Comparison of ENCODE assay signal across 15 cellular contexts in the genomic region with DNA sequence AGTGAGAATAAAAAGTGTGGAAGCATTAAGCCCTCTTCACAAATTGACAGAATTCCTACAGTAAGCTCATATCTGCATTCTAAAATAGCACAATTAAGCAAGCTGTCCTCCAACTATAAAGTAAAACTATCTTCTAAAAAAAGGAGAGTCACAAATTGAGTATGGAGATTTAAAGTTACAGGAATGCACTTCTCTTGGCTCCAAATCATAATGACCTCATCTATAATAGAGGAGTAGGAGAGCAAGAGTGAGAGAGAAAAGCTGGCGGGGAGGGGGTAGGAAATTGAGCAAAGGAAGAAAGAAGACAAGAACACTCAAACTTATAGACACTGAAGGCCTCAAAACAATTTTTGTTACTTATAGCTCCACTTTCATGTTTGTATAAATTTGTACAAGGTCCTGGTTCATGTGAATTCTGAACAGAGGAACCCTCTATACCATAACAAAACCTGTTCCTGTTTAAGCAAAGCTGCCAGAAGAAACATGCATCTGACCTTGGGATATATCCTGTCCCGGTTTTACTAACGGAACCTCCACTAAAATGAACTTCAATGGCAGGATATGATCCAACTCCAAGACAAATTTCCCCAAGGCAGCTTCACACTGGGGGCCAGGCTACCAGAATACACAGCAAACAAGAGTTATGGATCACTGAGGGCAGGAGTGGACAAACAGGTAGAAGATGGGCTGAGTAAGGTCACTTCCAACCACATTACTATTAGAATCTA. TPM values are rescaled to one million over a fixed set of nuclear protein-coding genes. Genes with fewer than 3 reads are reported as not detected.
DNase-seq lines count a peak whose midpoint lies in the region; ATAC-seq, FAIRE-seq and TF ChIP-seq lines count a peak whose summit lies in the region.
"Had no signal": no experiment of that assay in that cellular context is flagged by ENCODE, and none has a peak within 500 bp of the region (broad histone marks: within the 10 kb centered on the region; RNA-seq: fewer than 3 reads in every experiment).

No MANE protein-coding gene starts in this region.

- H3K9me3 ChIP-seq in A673 (ENCODE audit: low read depth, low read length, poor library complexity, severe bottlenecking) (no peaks in the 10 kb centered on the region), keratinocyte (ENCODE audit: control insufficient read depth, low read depth, low read length) (no peaks in the 10 kb centered on the region), PC-3 (ENCODE audit: low read length) (no peaks in the 10 kb centered on the region)

- POLR2A ChIA-PET in A673 (lab: Charles Lee; ENCODE audit: low non-redundant PET) (no interaction called here), PC-3 (lab: Charles Lee; ENCODE audit: unreplicated experiment) (no interaction called here)

- dilution Hi-C loops in keratinocyte (cut with MboI; ENCODE audit: extremely low pct_ligation_motif_present, low sequenced_read_pairs), result no loop called here

- peaks cover 6% of the 10 kb centered on the region for H4K20me1 ChIP-seq in keratinocyte (ENCODE audit: control insufficient read depth, extremely low read depth, insufficient read depth, low read length)
- H4K20me1 ChIP-seq in PC-3 (ENCODE audit: low read length), result peaks cover 72% of the 10 kb centered on the region

- H3K9ac ChIP-seq in keratinocyte (ENCODE audit: control insufficient read depth, extremely low read depth, insufficient read depth, low read length), result no peak overlapping the region
- no peak overlapping the region for H3K9ac ChIP-seq in PC-3 (ENCODE audit: low read length)

- CTCF ChIA-PET in A673 (lab: Charles Lee) (no interaction called here), PC-3 (lab: Charles Lee) (no interaction called here)

- ATAC-seq in PC-3 (no peak), HG02571 (IDR thresholded peaks at IDR 0.05; ENCODE audit: unreplicated experiment) (no peak)
- ATAC-seq: activated T-cell treated with anti-CD3 and anti-CD28 coated beads, Interleukin-2, amount 50 U/mL, for 4 hours had no signal

- BruUV-seq in A673 (replicated peaks; lab: Mats Ljungman, UMichigan) (no TSS peak), PC-3 (replicated peaks; lab: Mats Ljungman, UMichigan) (no TSS peak)

- H3K9me2 ChIP-seq in PC-3 (replicated peaks; ENCODE audit: low read length), result no peaks in the 10 kb centered on the region

- H3K27me3 ChIP-seq in A673 (replicated peaks; ENCODE audit: insufficient read depth, low read depth, low read length, poor library complexity) (no peaks in the 10 kb centered on the region), keratinocyte (ENCODE audit: control insufficient read depth, extremely low read depth, insufficient read depth, low read length) (no peaks in the 10 kb centered on the region), PC-3 (ENCODE audit: low read length) (no peaks in the 10 kb centered on the region)

- TF ChIP-seq CTCF in A673 (conservative IDR thresholded peaks at IDR 0.05; ENCODE audit: low read depth, low read length), result no peak
- no peak for TF ChIP-seq CTCF in cardiac fibroblast (IDR thresholded peaks at IDR 0.05; ENCODE audit: low read depth, low read length)
- no peak for TF ChIP-seq CTCF in keratinocyte (optimal IDR thresholded peaks at IDR 0.05 in 1 of 3, IDR thresholded peaks at IDR 0.05 in 1 of 3, conservative IDR thresholded peaks at IDR 0.05 in 1 of 3; ENCODE audit: extremely low read depth in 1 of 3, insufficient read depth in 2 of 3, low read length in 3 of 3)
- TF ChIP-seq CTCF in PC-3 (conservative IDR thresholded peaks at IDR 0.05; ENCODE audit: low read depth, low read length), result no peak

- intact Hi-C loops in A673 (cut with micrococcal nuclease; ENCODE audit: unreplicated experiment) (no loop called here), PC-3 (cut with micrococcal nuclease) (no loop called here)

- H3K27ac ChIP-seq in A673 (ENCODE audit: low read depth, low read length, poor library complexity, severe bottlenecking) (peak overlapping the region; percentile 9), keratinocyte (ENCODE audit: control insufficient read depth, insufficient read depth, low read length) (no peak overlapping the region), PC-3 (ENCODE audit: low read length) (no peak overlapping the region)
- H3K27ac ChIP-seq: PC-9 had no signal

- H3K36me3 ChIP-seq in A673 (ENCODE audit: insufficient read depth, low read length, poor library complexity, severe bottlenecking) (no peaks in the 10 kb centered on the region), keratinocyte (ENCODE audit: control insufficient read depth in 2 of 2, extremely low read depth in 1 of 2, insufficient read depth in 2 of 2, low read length in 2 of 2) (no peaks in the 10 kb centered on the region), PC-3 (ENCODE audit: low read depth, low read length) (peaks cover 3% of the 10 kb centered on the region; the same call in 1 of the 2 replicates)

- DNase-seq in A673 (ENCODE audit: low spot score) (peak; percentile 64), HT1080 (ENCODE audit: low read depth) (peak; percentile 18), cardiac fibroblast (ENCODE audit: low read depth in 2 of 2) (peak; percentile 32 to 41), keratinocyte (ENCODE audit: low read depth, low spot score) (no peak), PC-3 (no peak), NK-92 (lab: John Stamatoyannopoulos, UW; ENCODE audit: unreplicated experiment) (no peak)
- DNase-seq in activated CD4-positive, alpha-beta T cell treated with anti-CD3 and anti-CD28 coated beads, Interleukin-2, amount 50 U/mL, for 1 hour, result no peak
- DNase-seq: activated CD4-positive, alpha-beta T cell treated with anti-CD3 and anti-CD28 coated beads, Interleukin-2, amount 50 U/mL, for 48 hours; activated T-cell treated with anti-CD3 and anti-CD28 coated beads, Interleukin-2, amount 50 U/mL, for 4 hours; endodermal cell; immature natural killer cell; NCI-H1930; NCI-H526 treated with DMSO at 0.1 percent for 48 hours; PC-9 had no signal

- FAIRE-seq in keratinocyte (lab: Jason Lieb, UNC), result peak; percentile 79

- H3K4me1 ChIP-seq in A673 (ENCODE audit: insufficient read depth, low read length, poor library complexity, severe bottlenecking) (peaks cover 17% of the 10 kb centered on the region), keratinocyte (ENCODE audit: control insufficient read depth, extremely low read depth, insufficient read depth, low read length) (peaks cover 14% of the 10 kb centered on the region), PC-3 (ENCODE audit: insufficient read depth, low read length) (peaks cover 22% of the 10 kb centered on the region)

- H3K4me3 ChIP-seq in A673 (ENCODE audit: low read depth, low read length, poor library complexity, severe bottlenecking) (no peak overlapping the region), cardiac fibroblast (replicated peaks in 1 of 2; ENCODE audit: low read depth in 2 of 2, low read length in 2 of 2) (no peak overlapping the region), keratinocyte (ENCODE audit: control insufficient read depth in 2 of 3, extremely low read depth in 1 of 3, insufficient read depth in 2 of 3, low read depth in 1 of 3, low read length in 3 of 3) (no peak overlapping the region), PC-3 (ENCODE audit: low read length) (no peak overlapping the region)
- H3K4me3 ChIP-seq: PC-9 had no signal

- H3F3A ChIP-seq in PC-3 (ENCODE audit: low read length, unreplicated experiment), result no peaks in the 10 kb centered on the region

- H3K4me2 ChIP-seq in keratinocyte (ENCODE audit: control insufficient read depth, extremely low read depth, insufficient read depth, low read depth, low read length), result no peak overlapping the region
- H3K4me2 ChIP-seq in PC-3 (ENCODE audit: low read length), result no peak overlapping the region
- H3K4me2 ChIP-seq: PC-9 had no signal

- H3K79me2 ChIP-seq in keratinocyte (ENCODE audit: control insufficient read depth, insufficient read depth, low read length) (peaks cover 89% of the 10 kb centered on the region), PC-3 (ENCODE audit: low read length) (peaks cover 99% of the 10 kb centered on the region)

- no peak overlapping the region for H2AFZ ChIP-seq in keratinocyte (ENCODE audit: control insufficient read depth, low read length)
- no peak overlapping the region for H2AFZ ChIP-seq in PC-3 (ENCODE audit: low read length)
- H2AFZ ChIP-seq: PC-9 had no signal

- peaks cover 5% of the 10 kb centered on the region for H3K9me1 ChIP-seq in keratinocyte (ENCODE audit: control insufficient read depth, extremely low read depth, insufficient read depth, low read length)

RNA-seq across cellular contexts. Expression of a gene that starts 37.2 kb away (rescaled TPM):
- total RNA-seq in A673 (2021) (80.8 and 95.4 TPM in 2 replicates), PC-3 (2014; rRNA removed) (190 and 210 TPM in 2 replicates)
- total RNA-seq in HT1080 (2014; rRNA removed; shearing (Covaris generic)), result 69.8 and 74.5 TPM in 2 replicates
- polyA plus RNA-seq in HT1080 (2015; cell fraction: cytosol; rRNA removed), result 39.4 and 40.8 TPM in 2 replicates
- polyA plus RNA-seq in HT1080 (2015; cell fraction: nucleus; rRNA removed), result 25.5 and 25.8 TPM in 2 replicates
- 31.6 to 59.5 TPM (median 47.2 TPM) in 3 replicates for polyA plus RNA-seq in keratinocyte
- 19.6 TPM for polyA plus RNA-seq in keratinocyte (2011; ENCODE audit: low read depth)
- polyA plus RNA-seq in keratinocyte (2011; cell fraction: cytosol; rRNA removed), result 26.4 and 37.9 TPM in 2 replicates
- 43.4 and 47.4 TPM in 2 replicates for polyA plus RNA-seq in keratinocyte (2011; cell fraction: nucleus; rRNA removed)
- 29.4 and 49.2 TPM in 2 replicates for polyA plus RNA-seq in keratinocyte (2012; ENCODE audit: low replicate concordance)
- 55.3 to 77.1 TPM (median 62.2 TPM) in 3 replicates for polyA minus RNA-seq in keratinocyte
- polyA minus RNA-seq in keratinocyte (2011; cell fraction: cytosol; rRNA and poly(A)+ RNA removed), result 36.8 TPM
- polyA minus RNA-seq in keratinocyte (2011; cell fraction: nucleus; rRNA and poly(A)+ RNA removed), result 29.5 and 52.7 TPM in 2 replicates

Comparison
In these comparisons a context has a peak if more than half of its experiments do, and no peak if none do; other contexts are left out.
1. DNase-seq: peak in A673 (single experiment), HT1080 (single experiment) and cardiac fibroblast (2 of 2); none in keratinocyte (single experiment), PC-3 (single experiment), NK-92 (single experiment) and activated CD4-positive, alpha-beta T cell treated with anti-CD3 and anti-CD28 coated beads, Interleukin-2, amount 50 U/mL, for 1 hour (single experiment).